16 cellular contexts compared by ENCODE assay signal in the genomic region with DNA sequence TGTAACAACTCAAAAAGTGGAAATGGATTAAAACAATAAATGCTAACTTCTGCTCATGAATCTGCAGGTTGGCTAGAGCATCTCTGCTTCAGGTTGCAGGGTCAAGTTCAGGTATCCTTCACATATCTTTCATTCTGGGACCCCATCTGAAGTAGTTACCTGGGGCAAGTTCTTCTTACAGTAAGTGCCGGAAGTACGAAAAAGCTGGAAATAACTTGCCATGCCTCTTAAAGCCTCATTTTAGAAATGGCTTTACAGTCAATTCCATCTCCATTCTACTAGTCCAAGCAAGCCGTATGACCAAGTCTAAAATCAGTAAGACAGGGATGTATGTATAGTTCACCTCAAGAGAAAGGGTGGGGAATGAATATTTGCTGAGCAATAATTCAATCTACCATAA.
A peak's percentile ranks its signal among the peaks of the same experiment; 100 is the strongest.
DNase-seq lines count a peak whose midpoint lies in the region; ATAC-seq and TF ChIP-seq lines count a peak whose summit lies in the region.
"Had no signal": no experiment of that assay in that cellular context is flagged by ENCODE, and none has a peak within 500 bp of the region (broad histone marks: within the 10 kb centered on the region; RNA-seq: fewer than 3 reads in every experiment).

No MANE protein-coding gene starts in this region.

- no peaks in the 10 kb centered on the region for H3K27me3 Mint-ChIP-seq in activated CD8-positive, alpha-beta memory T cell treated with anti-CD3 and anti-CD28 coated beads, Interleukin-2, amount 10 ng/mL, durations not matched to agents 7 days and 5 days
- no peaks in the 10 kb centered on the region for H3K27me3 Mint-ChIP-seq in activated naive CD8-positive, alpha-beta T cell treated with anti-CD3 and anti-CD28 coated beads, Interleukin-2, amount 10 ng/mL, durations not matched to agents 7 days and 5 days
- H3K27me3 Mint-ChIP-seq: effector memory CD8-positive, alpha-beta T cell had no signal

- H3K9me3 ChIP-seq in thoracic aorta, result no peaks in the 10 kb centered on the region
- H3K9me3 ChIP-seq: A549, psoas muscle had no signal

- peak overlapping the region; percentile 4 to 19 for H3K27ac ChIP-seq in thoracic aorta
- H3K27ac ChIP-seq: A549, psoas muscle, WERI-Rb-1 had no signal

- H3K4me1 Mint-ChIP-seq in activated CD8-positive, alpha-beta memory T cell treated with anti-CD3 and anti-CD28 coated beads, Interleukin-2, amount 10 ng/mL, durations not matched to agents 7 days and 5 days, result peaks cover 20% of the 10 kb centered on the region
- H3K4me1 Mint-ChIP-seq in activated naive CD8-positive, alpha-beta T cell treated with anti-CD3 and anti-CD28 coated beads, Interleukin-2, amount 10 ng/mL, durations not matched to agents 7 days and 5 days, result peaks cover 21% of the 10 kb centered on the region

- no peak overlapping the region for H3K4me3 ChIP-seq in thoracic aorta
- H3K4me3 ChIP-seq: A549, psoas muscle had no signal

- H3K9me3 Mint-ChIP-seq in activated CD8-positive, alpha-beta memory T cell treated with anti-CD3 and anti-CD28 coated beads, Interleukin-2, amount 10 ng/mL, durations not matched to agents 7 days and 5 days (ENCODE audit: low read depth), result no peaks in the 10 kb centered on the region
- H3K9me3 Mint-ChIP-seq in activated naive CD8-positive, alpha-beta T cell treated with anti-CD3 and anti-CD28 coated beads, Interleukin-2, amount 10 ng/mL, durations not matched to agents 7 days and 5 days, result no peaks in the 10 kb centered on the region
- H3K9me3 Mint-ChIP-seq: activated naive CD4-positive, alpha-beta T cell treated with anti-CD3 and anti-CD28 coated beads for 36 hours; effector memory CD8-positive, alpha-beta T cell had no signal

- H3K27ac Mint-ChIP-seq in activated CD8-positive, alpha-beta memory T cell treated with anti-CD3 and anti-CD28 coated beads, Interleukin-2, amount 10 ng/mL, durations not matched to agents 7 days and 5 days, result peak overlapping the region; percentile 34
- peak overlapping the region; percentile 50 for H3K27ac Mint-ChIP-seq in activated naive CD8-positive, alpha-beta T cell treated with anti-CD3 and anti-CD28 coated beads, Interleukin-2, amount 10 ng/mL, durations not matched to agents 7 days and 5 days

- peaks cover 3 to 20% of the 10 kb centered on the region in 2 donors for H3K4me1 ChIP-seq in thoracic aorta (ENCODE audit: control insufficient read depth in 1 of 2, low read depth in 2 of 2)
- H3K4me1 ChIP-seq: psoas muscle had no signal

- no peak for TF ChIP-seq CTCF in thoracic aorta (IDR thresholded peaks at IDR 0.05)

- DNase-seq in activated CD8-positive, alpha-beta memory T cell treated with anti-CD3 and anti-CD28 coated beads, Interleukin-2, amount 10 ng/mL, durations not matched to agents 7 days and 5 days, result no peak
- no peak for DNase-seq in activated CD8-positive, alpha-beta memory T cell treated with anti-CD3 and anti-CD28 coated beads, Interleukin-2, amount 50 U/mL, for 48 hours
- DNase-seq in activated naive CD8-positive, alpha-beta T cell treated with anti-CD3 and anti-CD28 coated beads, Interleukin-2, amount 10 ng/mL, durations not matched to agents 7 days and 5 days, result no peak
- no peak for DNase-seq in thoracic aorta (ENCODE audit: low spot score)
- no peak for DNase-seq in stimulated activated CD8-positive, alpha-beta memory T cell treated with anti-CD3 and anti-CD28 coated beads, Interleukin-4, amount 100 ng/mL, for 48 hours
- DNase-seq in NCI-H2227 treated with DMSO at 0.1 percent for 48 hours (lab: John Stamatoyannopoulos, UW), result no peak
- DNase-seq: activated naive CD4-positive, alpha-beta T cell treated with anti-CD3 and anti-CD28 coated beads for 36 hours; effector memory CD8-positive, alpha-beta T cell; NCI-H2107; psoas muscle; trophoblast cell; WERI-Rb-1 had no signal

- no peak for ATAC-seq in activated CD8-positive, alpha-beta memory T cell treated with anti-CD3 and anti-CD28 coated beads, Interleukin-2, amount 10 ng/mL, durations not matched to agents 7 days and 5 days
- ATAC-seq in HG03103 (IDR thresholded peaks at IDR 0.05; ENCODE audit: low read depth, unreplicated experiment) (peak; percentile 3), thoracic aorta (ENCODE audit: insufficient number of reproducible peaks, low FRiP score, low read depth) (no peak), HG03280 (IDR thresholded peaks at IDR 0.05; ENCODE audit: unreplicated experiment) (no peak)
- no peak for ATAC-seq in activated naive CD8-positive, alpha-beta T cell treated with anti-CD3 and anti-CD28 coated beads, Interleukin-2, amount 10 ng/mL, durations not matched to agents 7 days and 5 days (ENCODE audit: low read depth)
- ATAC-seq: A549, HepG2, psoas muscle had no signal

- no peaks in the 10 kb centered on the region for H3K27me3 ChIP-seq in thoracic aorta (replicated peaks; ENCODE audit: insufficient read depth)

- H3K4me3 Mint-ChIP-seq in activated CD8-positive, alpha-beta memory T cell treated with anti-CD3 and anti-CD28 coated beads, Interleukin-2, amount 10 ng/mL, durations not matched to agents 7 days and 5 days, result no peak overlapping the region
- peak overlapping the region; percentile 71 for H3K4me3 Mint-ChIP-seq in activated naive CD8-positive, alpha-beta T cell treated with anti-CD3 and anti-CD28 coated beads, Interleukin-2, amount 10 ng/mL, durations not matched to agents 7 days and 5 days
- H3K4me3 Mint-ChIP-seq: effector memory CD8-positive, alpha-beta T cell had no signal

- CTCF ChIA-PET in activated CD8-positive, alpha-beta memory T cell treated with anti-CD3 and anti-CD28 coated beads, Interleukin-2, amount 10 ng/mL, durations not matched to agents 7 days and 5 days (lab: Charles Lee), result interaction anchor here (1.2 kb wide), 2 partner anchors 24 to 217 kb away, joined by 3 read pairs; no protein-coding TSS in a partner anchor

- H3K36me3 ChIP-seq in thoracic aorta, result no peaks in the 10 kb centered on the region
- H3K36me3 ChIP-seq: WERI-Rb-1 had no signal

- POLR2A ChIA-PET in activated naive CD8-positive, alpha-beta T cell treated with anti-CD3 and anti-CD28 coated beads, Interleukin-2, amount 10 ng/mL, durations not matched to agents 7 days and 5 days (lab: Charles Lee), result interaction anchor here (1.0 kb wide), 1 partner anchor 104 kb away, joined by 3 read pairs; no protein-coding TSS in a partner anchor

- peaks cover 12% of the 10 kb centered on the region for H3K36me3 Mint-ChIP-seq in activated CD8-positive, alpha-beta memory T cell treated with anti-CD3 and anti-CD28 coated beads, Interleukin-2, amount 10 ng/mL, durations not matched to agents 7 days and 5 days
- H3K36me3 Mint-ChIP-seq in activated naive CD8-positive, alpha-beta T cell treated with anti-CD3 and anti-CD28 coated beads, Interleukin-2, amount 10 ng/mL, durations not matched to agents 7 days and 5 days, result peaks cover 10% of the 10 kb centered on the region
